Comparison of ENCODE assay signal across 21 cellular contexts in genomic region chr9:18928711-18929110, GRCh38.
DNase-seq lines count a peak whose midpoint lies in the region; ATAC-seq and TF ChIP-seq lines count a peak whose summit lies in the region.
"Had no signal": no experiment of that assay in that cellular context is flagged by ENCODE, and none has a peak within 500 bp of the region (broad histone marks: within the 10 kb centered on the region; RNA-seq: fewer than 3 reads in every experiment).

No MANE protein-coding gene starts in this region.

- TF ChIP-seq CTCF in AG04449 (IDR thresholded peaks at IDR 0.05; ENCODE audit: insufficient read depth, low read length, missing control alignments) = no peak
- TF ChIP-seq CTCF in cardiac fibroblast (IDR thresholded peaks at IDR 0.05; ENCODE audit: low read depth, low read length) = no peak

- DNase-seq in AG04449 (ENCODE audit: low read depth, low spot score) (peak; percentile 40), M059J (ENCODE audit: low read depth) (peak; percentile 13), cardiac fibroblast (ENCODE audit: low read depth in 2 of 2) (peak; percentile 42 to 86), non-pigmented ciliary epithelial cell (ENCODE audit: low read depth) (peak; percentile 72), left lobe of liver (ENCODE audit: low spot score) (no peak), T-helper 1 cell (no peak), inferior parietal cortex (ENCODE audit: extremely low spot score) (no peak)
- DNase-seq: BE2C; CD4-positive, CD25-positive, alpha-beta regulatory T cell; COR-L47; DMS 273 treated with DMSO at 0.1 percent for 48 hours; DND-41; Kasumi-1; MM.1S; NCI-H1092; NCI-H146; NCI-H2081 treated with DMSO at 0.1 percent for 48 hours; SHP77 had no signal

- ATAC-seq in HG03520 (IDR thresholded peaks at IDR 0.05; ENCODE audit: unreplicated experiment) = no peak
- no peak for ATAC-seq in left lobe of liver

- H3K4me3 ChIP-seq in AG04449 (ENCODE audit: low read depth, low read length) (no peak overlapping the region), cardiac fibroblast (replicated peaks in 1 of 2; ENCODE audit: low read depth in 2 of 2, low read length in 2 of 2) (no peak overlapping the region)
- H3K4me3 ChIP-seq: HAP-1, SK-N-MC had no signal

- POLR2A ChIA-PET in AG04449 (lab: Yijun Ruan, JAX) = interaction anchor here (0.5 to 1.0 kb wide), 2 partner anchors 8 to 18 kb away, joined by 3 to 4 read pairs; no protein-coding TSS in a partner anchor

- CTCF ChIA-PET in AG04449 (lab: Yijun Ruan, JAX) = interaction anchor here (0.8 to 1.1 kb wide), 3 partner anchors 11 to 100 kb away, joined by 3 to 4 read pairs (median 3); no protein-coding TSS in a partner anchor

Comparison
In these comparisons a context has a peak if more than half of its experiments do, and no peak if none do; other contexts are left out.
1. DNase-seq: peak in AG04449 (single experiment), M059J (single experiment), cardiac fibroblast (2 of 2) and non-pigmented ciliary epithelial cell (single experiment); none in left lobe of liver (single experiment), T-helper 1 cell (0 of 5) and inferior parietal cortex (single experiment).